ENCODE assay signal across 34 cellular contexts in genomic region chr12:125577334-125577733, GRCh38.
"Had no signal": no experiment of that assay in that cellular context is flagged by ENCODE, and none has a peak within 500 bp of the region (broad histone marks: within the 10 kb centered on the region; RNA-seq: fewer than 3 reads in every experiment).

No MANE protein-coding gene starts in this region.

- H3K27ac Mint-ChIP-seq: activated CD4-positive, alpha-beta memory T cell treated with anti-CD3 and anti-CD28 coated beads, Interleukin-2, amount 10 ng/mL, durations not matched to agents 7 days and 5 days; activated CD4-positive, alpha-beta T cell treated with anti-CD3 and anti-CD28 coated beads, Interleukin-2, amount 10 ng/mL, durations not matched to agents 7 days and 5 days; activated naive CD8-positive, alpha-beta T cell; activated T-cell treated with anti-CD3 and anti-CD28 coated beads, Interleukin-2, amount 50 U/mL, for 24 hours; activated T-cell treated with anti-CD3 and anti-CD28 coated beads, Interleukin-2, amount 50 U/mL, for 72 hours; activated T-helper 17 cell treated with anti-CD3 and anti-CD28 coated beads, Interleukin-2, amount 50 U/mL, for 72 hours; effector memory CD8-positive, alpha-beta T cell; T-cell; T-helper 1 cell treated with Interleukin-12 subunit alpha and Interleukin-12 subunit beta and Interleukin-4 antibody, amounts not matched to agents 30 μg/mL and 1 μg/mL, for 36 hours had no signal

- H3K36me3 ChIP-seq: brain microvascular endothelial cell, esophagus squamous epithelium, gastroesophageal sphincter, heart right ventricle had no signal

- H3K27me3 ChIP-seq: brain microvascular endothelial cell, esophagus squamous epithelium, gastroesophageal sphincter, heart right ventricle had no signal

- H3K4me1 Mint-ChIP-seq: activated CD4-positive, alpha-beta memory T cell treated with anti-CD3 and anti-CD28 coated beads, Interleukin-2, amount 10 ng/mL, durations not matched to agents 7 days and 5 days; activated CD4-positive, alpha-beta T cell treated with anti-CD3 and anti-CD28 coated beads, Interleukin-2, amount 10 ng/mL, durations not matched to agents 7 days and 5 days; activated T-helper 17 cell treated with anti-CD3 and anti-CD28 coated beads, Interleukin-2, amount 50 U/mL, for 72 hours; central memory CD8-positive, alpha-beta T cell; T-cell had no signal

- H3K27me3 Mint-ChIP-seq: activated CD4-positive, alpha-beta memory T cell treated with anti-CD3 and anti-CD28 coated beads, Interleukin-2, amount 10 ng/mL, durations not matched to agents 7 days and 5 days; activated CD4-positive, alpha-beta T cell treated with anti-CD3 and anti-CD28 coated beads, Interleukin-2, amount 10 ng/mL, durations not matched to agents 7 days and 5 days; activated T-cell treated with anti-CD3 and anti-CD28 coated beads, Interleukin-2, amount 50 U/mL, for 24 hours; central memory CD8-positive, alpha-beta T cell; effector memory CD8-positive, alpha-beta T cell; T-cell had no signal

- DNase-seq: activated CD4-positive, alpha-beta memory T cell treated with anti-CD3 and anti-CD28 coated beads, Interleukin-2, amount 10 ng/mL, durations not matched to agents 7 days and 5 days; activated CD4-positive, alpha-beta T cell treated with anti-CD3 and anti-CD28 coated beads for 1 hour; activated CD4-positive, alpha-beta T cell treated with anti-CD3 and anti-CD28 coated beads for 4 hours; activated CD4-positive, alpha-beta T cell treated with anti-CD3 and anti-CD28 coated beads, Interleukin-2, amount 10 ng/mL, durations not matched to agents 7 days and 5 days; activated CD4-positive, alpha-beta T cell treated with anti-CD3 and anti-CD28 coated beads, Interleukin-2, amount 50 U/mL, for 4 hours; activated CD8-positive, alpha-beta memory T cell treated with anti-CD3 and anti-CD28 coated beads, Interleukin-2, amount 50 U/mL, for 48 hours; activated effector memory CD4-positive, alpha-beta T cell treated with Interleukin-2 at 50 U/mL for 16 hours; activated gamma-delta T cell treated with Interleukin-2 at 50 U/mL for 16 hours; activated naive CD4-positive, alpha-beta T cell treated with anti-CD3 and anti-CD28 coated beads, Interleukin-2, amount 50 U/mL, for 16 hours; activated naive CD4-positive, alpha-beta T cell treated with Interleukin-2 at 50 U/mL for 16 hours; activated T-cell treated with anti-CD3 and anti-CD28 coated beads for 4 hours; activated T-cell treated with anti-CD3 and anti-CD28 coated beads, Interleukin-2, amount 50 U/mL, for 24 hours; activated T-cell treated with anti-CD3 and anti-CD28 coated beads, Interleukin-2, amount 50 U/mL, for 72 hours; amniotic stem cell; anterior cingulate cortex; brain microvascular endothelial cell; cortex of kidney; dermis blood vessel endothelial cell; effector CD4-positive, alpha-beta T cell; effector memory CD8-positive, alpha-beta T cell; esophagus squamous epithelium; heart right ventricle; SW 1271; T-cell; T1000 had no signal

- ATAC-seq: activated T-cell treated with anti-CD3 and anti-CD28 coated beads, Interleukin-2, amount 50 U/mL, for 72 hours; activated T-helper 17 cell treated with anti-CD3 and anti-CD28 coated beads, Interleukin-2, amount 50 U/mL, for 72 hours; effector memory CD8-positive, alpha-beta T cell; gastroesophageal sphincter; heart right ventricle; T-cell had no signal

- FAIRE-seq: astrocyte, bronchial epithelial cell, endothelial cell of umbilical vein had no signal

- H3K4me3 ChIP-seq: esophagus squamous epithelium, gastroesophageal sphincter, heart right ventricle had no signal

- H3K4me3 Mint-ChIP-seq: activated CD4-positive, alpha-beta memory T cell treated with anti-CD3 and anti-CD28 coated beads, Interleukin-2, amount 10 ng/mL, durations not matched to agents 7 days and 5 days; activated CD4-positive, alpha-beta T cell treated with anti-CD3 and anti-CD28 coated beads, Interleukin-2, amount 10 ng/mL, durations not matched to agents 7 days and 5 days; activated naive CD8-positive, alpha-beta T cell; activated T-cell treated with anti-CD3 and anti-CD28 coated beads, Interleukin-2, amount 50 U/mL, for 24 hours; activated T-cell treated with anti-CD3 and anti-CD28 coated beads, Interleukin-2, amount 50 U/mL, for 72 hours; activated T-helper 17 cell treated with anti-CD3 and anti-CD28 coated beads, Interleukin-2, amount 50 U/mL, for 72 hours; central memory CD8-positive, alpha-beta T cell; effector memory CD8-positive, alpha-beta T cell; T-cell; T-helper 1 cell treated with Interleukin-12 subunit alpha and Interleukin-12 subunit beta and Interleukin-4 antibody, amounts not matched to agents 30 μg/mL and 1 μg/mL, for 36 hours had no signal

- H3K27ac ChIP-seq: brain microvascular endothelial cell, epithelial cell of prostate, esophagus squamous epithelium, gastroesophageal sphincter, heart right ventricle had no signal

- H3K4me1 ChIP-seq: esophagus squamous epithelium, gastroesophageal sphincter, heart right ventricle had no signal

- H3K36me3 Mint-ChIP-seq: activated naive CD8-positive, alpha-beta T cell; T-cell had no signal
